Comparison of ENCODE assay signal across 9 cellular contexts in the genomic region with DNA sequence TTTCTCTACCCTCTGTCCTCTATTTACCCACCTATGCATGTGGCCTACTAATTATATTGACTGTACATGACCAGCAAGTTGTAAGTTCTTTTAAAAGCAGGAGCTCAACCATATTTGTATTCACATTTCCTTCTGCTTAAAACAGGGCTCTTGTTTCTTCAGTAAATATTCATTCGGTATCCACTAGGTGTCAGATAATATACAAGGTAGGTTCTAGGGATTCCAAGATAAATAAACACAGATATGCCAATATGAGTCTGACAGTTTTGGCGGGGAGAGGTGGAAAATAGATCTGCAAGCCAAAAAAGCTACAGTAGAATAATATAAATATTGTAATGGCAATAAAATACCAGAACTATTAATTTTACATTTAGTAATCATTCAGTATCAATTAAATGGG. TPM values are rescaled to one million over a fixed set of nuclear protein-coding genes. Genes with fewer than 3 reads are reported as not detected.
DNase-seq lines count a peak whose midpoint lies in the region; ATAC-seq and TF ChIP-seq lines count a peak whose summit lies in the region.
"Had no signal": no experiment of that assay in that cellular context is flagged by ENCODE, and none has a peak within 500 bp of the region (broad histone marks: within the 10 kb centered on the region; RNA-seq: fewer than 3 reads in every experiment).

No MANE protein-coding gene starts in this region.

- peaks cover 7% of the 10 kb centered on the region for H3K4me1 Mint-ChIP-seq in T-helper 2 cell treated with Interferon-gamma antibody and Interleukin-4, amounts not matched to agents 5 μg/mL and 100 μg/mL, for 36 hours (ENCODE audit: low read depth)

- DNase-seq in HT-29 (ENCODE audit: low spot score) (peak; percentile 63), RKO (ENCODE audit: low spot score) (peak; percentile 61), left ventricle myocardium superior (no peak)
- no peak for DNase-seq in activated CD4-positive, CD25-positive, alpha-beta regulatory T cell treated with anti-CD3 and anti-CD28 coated beads, Interleukin-2, amount 50 U/mL, for 72 hours
- no peak for DNase-seq in T-helper 2 cell treated with Interferon-gamma antibody and Interleukin-4, amounts not matched to agents 5 μg/mL and 100 μg/mL, for 36 hours (ENCODE audit: low spot score)

- ATAC-seq in left ventricle myocardium superior (peak; percentile 27), HG03039 (IDR thresholded peaks at IDR 0.05; ENCODE audit: unreplicated experiment) (no peak), GM18873 (IDR thresholded peaks at IDR 0.05; ENCODE audit: low FRiP score, unreplicated experiment) (no peak)

- peak; percentile 73 for TF ChIP-seq CTCF in C4-2B (conservative IDR thresholded peaks at IDR 0.05)

- intact Hi-C loops in left ventricle myocardium superior (cut with micrococcal nuclease), result no loop called here

- H3K36me3 Mint-ChIP-seq in T-helper 2 cell treated with Interferon-gamma antibody and Interleukin-4, amounts not matched to agents 5 μg/mL and 100 μg/mL, for 36 hours (ENCODE audit: low read depth), result peaks cover 5% of the 10 kb centered on the region

- no peaks in the 10 kb centered on the region for H3K9me3 Mint-ChIP-seq in T-helper 2 cell treated with Interferon-gamma antibody and Interleukin-4, amounts not matched to agents 5 μg/mL and 100 μg/mL, for 36 hours

- no peaks in the 10 kb centered on the region for H3K27me3 Mint-ChIP-seq in T-helper 2 cell treated with Interferon-gamma antibody and Interleukin-4, amounts not matched to agents 5 μg/mL and 100 μg/mL, for 36 hours (ENCODE audit: low read depth)

- H3K4me3 Mint-ChIP-seq in T-helper 2 cell treated with Interferon-gamma antibody and Interleukin-4, amounts not matched to agents 5 μg/mL and 100 μg/mL, for 36 hours, result no peak overlapping the region

- no peak overlapping the region for H3K27ac Mint-ChIP-seq in T-helper 2 cell treated with Interferon-gamma antibody and Interleukin-4, amounts not matched to agents 5 μg/mL and 100 μg/mL, for 36 hours

- no peak overlapping the region for H3K27ac ChIP-seq in C4-2B
- H3K27ac ChIP-seq: SJSA1 had no signal

RNA-seq across cellular contexts. Expression of a gene that starts 15.3 kb away (rescaled TPM):
- total RNA-seq in HT-29 (2014; rRNA removed; shearing (Covaris generic)), result 1.1 and 1.2 TPM in 2 replicates
- 31.3 TPM for total RNA-seq in left ventricle myocardium superior

Comparison
In these comparisons a context has a peak if more than half of its experiments do, and no peak if none do; other contexts are left out.
1. DNase-seq: peak in HT-29 (single experiment) and RKO (single experiment); none in left ventricle myocardium superior (single experiment), activated CD4-positive, CD25-positive, alpha-beta regulatory T cell treated with anti-CD3 and anti-CD28 coated beads, Interleukin-2, amount 50 U/mL, for 72 hours (single experiment) and T-helper 2 cell treated with Interferon-gamma antibody and Interleukin-4, amounts not matched to agents 5 μg/mL and 100 μg/mL, for 36 hours (single experiment).
2. RNA of a gene that starts 15.3 kb away (total RNA-seq): 31.3 TPM in left ventricle myocardium superior (single experiment); 1.1 to 1.2 TPM in HT-29; every median in the first group is over 10 times any median in the second.